Comparison of ENCODE assay signal across 23 cellular contexts in the genomic region with DNA sequence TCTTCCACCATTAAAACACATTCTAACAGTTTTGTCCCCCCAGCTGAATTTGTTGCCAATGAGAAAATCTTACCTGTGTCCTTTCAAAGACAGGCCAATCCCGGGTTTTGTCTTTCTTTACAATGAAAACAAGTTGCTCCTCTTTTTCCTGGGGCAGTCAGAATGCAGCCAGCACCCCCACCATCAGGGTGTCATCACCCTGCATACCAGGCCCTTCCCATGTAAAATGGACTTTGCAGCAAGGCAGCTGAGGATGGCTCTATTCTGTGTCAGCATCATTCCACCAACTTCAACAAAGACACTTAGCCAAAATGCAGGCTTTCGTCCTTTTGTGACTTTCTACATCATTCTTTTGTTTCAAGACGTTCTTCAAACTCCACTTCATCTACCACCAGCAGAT.
"Had no signal": no experiment of that assay in that cellular context is flagged by ENCODE, and none has a peak within 500 bp of the region (broad histone marks: within the 10 kb centered on the region; RNA-seq: fewer than 3 reads in every experiment).

No MANE protein-coding gene starts in this region.

- H3K4me3 Mint-ChIP-seq: dendritic cell treated with granulocyte-macrophage colony-stimulating factor and Interleukin-4, amounts not matched to agents 40 ng/mL and 50 ng/mL, for 4 days; naive thymus-derived CD8-positive, alpha-beta T cell; nephron progenitor cell; stimulated activated memory B cell treated with anti-CD40 and anti-IgM and Interleukin-4, amounts not matched to agents 10 μg/mL and 1 μg/mL and 100 μg/mL, for 72 hours; type B pancreatic cell had no signal

- H3K4me1 ChIP-seq: colonic mucosa, lower lobe of right lung, prostate gland, sigmoid colon, testis, tibial artery had no signal

- ATAC-seq: left ventricle myocardium superior; lower lobe of right lung; naive thymus-derived CD8-positive, alpha-beta T cell; right cardiac atrium; stimulated activated memory B cell treated with anti-CD40 and anti-IgM and Interleukin-4, amounts not matched to agents 10 μg/mL and 1 μg/mL and 100 μg/mL, for 72 hours; stimulated activated naive CD8-positive, alpha-beta T cell treated with anti-CD3 and anti-CD28 coated beads, Interleukin-15, Interleukin-2, amounts not matched to agents 100 U/mL and 50 U/mL, for 24 hours had no signal

- DNase-seq: colonic mucosa; effector CD8-positive, alpha-beta T cell; hypothalamus; left ventricle myocardium superior; lower lobe of right lung; naive thymus-derived CD8-positive, alpha-beta T cell; nephron progenitor cell; nucleus accumbens; right cardiac atrium; sigmoid colon; stimulated activated CD4-positive, alpha-beta T cell treated with anti-CD3 and anti-CD28 coated beads, Interleukin-2, amount 100 ng/mL, for 24 hours; stimulated activated CD4-positive, alpha-beta T cell treated with anti-CD3 and anti-CD28 coated beads, Interleukin-4, amount 100 ng/mL, for 24 hours; stimulated activated naive CD8-positive, alpha-beta T cell treated with anti-CD3 and anti-CD28 coated beads, Interleukin-15, Interleukin-2, amounts not matched to agents 100 U/mL and 50 U/mL, for 24 hours; substantia nigra; tibial artery had no signal

- H3K36me3 Mint-ChIP-seq: stimulated activated memory B cell treated with anti-CD40 and anti-IgM and Interleukin-4, amounts not matched to agents 10 μg/mL and 1 μg/mL and 100 μg/mL, for 72 hours; type B pancreatic cell had no signal

- H3K4me1 Mint-ChIP-seq: naive thymus-derived CD8-positive, alpha-beta T cell; nephron progenitor cell; stimulated activated memory B cell treated with anti-CD40 and anti-IgM and Interleukin-4, amounts not matched to agents 10 μg/mL and 1 μg/mL and 100 μg/mL, for 72 hours had no signal

- H3K27ac ChIP-seq: colonic mucosa, lower lobe of right lung, prostate gland, sigmoid colon, testis, tibial artery had no signal

- H3K9me3 ChIP-seq: colonic mucosa, lower lobe of right lung, prostate gland, testis, tibial artery had no signal

- H3K27me3 ChIP-seq: colonic mucosa, sigmoid colon, testis, tibial artery had no signal

- H3K27ac Mint-ChIP-seq: dendritic cell treated with granulocyte-macrophage colony-stimulating factor and Interleukin-4, amounts not matched to agents 40 ng/mL and 50 ng/mL, for 4 days; naive thymus-derived CD8-positive, alpha-beta T cell; nephron progenitor cell; stimulated activated memory B cell treated with anti-CD40 and anti-IgM and Interleukin-4, amounts not matched to agents 10 μg/mL and 1 μg/mL and 100 μg/mL, for 72 hours; type B pancreatic cell had no signal

- FAIRE-seq: endometrium, frontal cortex, keratinocyte had no signal

- H3K27me3 Mint-ChIP-seq: dendritic cell treated with granulocyte-macrophage colony-stimulating factor and Interleukin-4, amounts not matched to agents 40 ng/mL and 50 ng/mL, for 4 days; stimulated activated memory B cell treated with anti-CD40 and anti-IgM and Interleukin-4, amounts not matched to agents 10 μg/mL and 1 μg/mL and 100 μg/mL, for 72 hours had no signal

- H3K36me3 ChIP-seq: colonic mucosa, lower lobe of right lung, prostate gland, sigmoid colon, tibial artery had no signal

- H3K4me3 ChIP-seq: colonic mucosa, lower lobe of right lung, prostate gland, sigmoid colon, testis, tibial artery had no signal
